ENCODE assay signal across 11 cellular contexts in genomic region chr2:175837046-175837445, GRCh38.
A peak's percentile ranks its signal among the peaks of the same experiment; 100 is the strongest.
DNase-seq lines count a peak whose midpoint lies in the region; ATAC-seq and TF ChIP-seq lines count a peak whose summit lies in the region.
"Had no signal": no experiment of that assay in that cellular context is flagged by ENCODE, and none has a peak within 500 bp of the region (broad histone marks: within the 10 kb centered on the region; RNA-seq: fewer than 3 reads in every experiment).

No MANE protein-coding gene starts in this region.

- H3K4me1 ChIP-seq in HEK293 (ENCODE audit: control insufficient read depth, insufficient read depth, low read length) (0 out of 2 replicates have a peak, but pooled peaks cover 3% of the 10 kb centered on the region), adipocyte (ENCODE audit: control insufficient read depth, insufficient read depth, low read length) (peaks cover 28% of the 10 kb centered on the region), stomach smooth muscle (ENCODE audit: control insufficient read depth, insufficient read depth, low read length) (peaks cover 4% of the 10 kb centered on the region)

- CTCF ChIA-PET in HEK293 (lab: Yijun Ruan, JAX) = interaction anchor here (0.6 kb wide), 1 partner anchor 676 kb away, joined by 3 read pairs; no protein-coding TSS in a partner anchor

- H3K27ac ChIP-seq in HEK293 (ENCODE audit: extremely low read depth, low read depth, low read length) (no peak overlapping the region), stomach smooth muscle (ENCODE audit: low read length) (peak overlapping the region; percentile 25)
- H3K27ac ChIP-seq: WERI-Rb-1 had no signal

- H3K9me3 ChIP-seq in HEK293 (ENCODE audit: control insufficient read depth, insufficient read depth, low read depth, low read length) = no peaks in the 10 kb centered on the region
- no peaks in the 10 kb centered on the region for H3K9me3 ChIP-seq in adipocyte (ENCODE audit: control insufficient read depth, low read length)
- H3K9me3 ChIP-seq in stomach smooth muscle (ENCODE audit: control insufficient read depth in 2 of 2, low read length in 2 of 2) = no peaks in the 10 kb centered on the region

- DNase-seq in adipocyte (ENCODE audit: low read depth) (peak; percentile 89), glomerular visceral epithelial cell (ENCODE audit: extremely low spot score) (peak; percentile 6), NCI-H446 treated with DMSO at 0.1 percent for 48 hours (lab: John Stamatoyannopoulos, UW) (no peak)
- DNase-seq: activated T-cell treated with anti-CD3 and anti-CD28 coated beads, Interleukin-2, amount 50 U/mL, for 4 hours; cerebellar nuclear complex; NCI-H187; WERI-Rb-1 had no signal

- H3K27me3 ChIP-seq in adipocyte (replicated peaks; ENCODE audit: control insufficient read depth, insufficient read depth, low read length) (no peaks in the 10 kb centered on the region), stomach smooth muscle (ENCODE audit: control insufficient read depth in 1 of 2, insufficient read depth in 2 of 2, low read length in 2 of 2) (no peaks in the 10 kb centered on the region)

- no peak for TF ChIP-seq CTCF in HEK293 (tag by site-specific recombination; IDR thresholded peaks at IDR 0.05)

- H3K4me3 ChIP-seq in HEK293 (ENCODE audit: low read depth, low read length) (no peak overlapping the region), adipocyte (ENCODE audit: low read length) (peak overlapping the region; percentile 2), stomach smooth muscle (ENCODE audit: low read length in 2 of 2) (peak overlapping the region in 1 of 2 donors; percentile 16)

- H3K36me3 ChIP-seq in HEK293 (ENCODE audit: control insufficient read depth in 2 of 2, insufficient read depth in 1 of 2, low read length in 2 of 2) (no peaks in the 10 kb centered on the region), adipocyte (ENCODE audit: control insufficient read depth, insufficient read depth, low read length, severe bottlenecking) (no peaks in the 10 kb centered on the region), stomach smooth muscle (ENCODE audit: control insufficient read depth in 2 of 2, insufficient read depth in 2 of 2, low read length in 2 of 2) (no peaks in the 10 kb centered on the region)
- H3K36me3 ChIP-seq: WERI-Rb-1 had no signal

- POLR2A ChIA-PET in HEK293 (lab: Yijun Ruan, JAX) = no interaction called here

- H3K9ac ChIP-seq in adipocyte (ENCODE audit: low read length) (peak overlapping the region; percentile 70), stomach smooth muscle (ENCODE audit: low read length in 2 of 2) (no peak overlapping the region)

- ATAC-seq in HG03460 (IDR thresholded peaks at IDR 0.05; ENCODE audit: unreplicated experiment) = no peak
- no peak for ATAC-seq in HG03159 (IDR thresholded peaks at IDR 0.05; ENCODE audit: unreplicated experiment)
- ATAC-seq: activated T-cell treated with anti-CD3 and anti-CD28 coated beads, Interleukin-2, amount 50 U/mL, for 4 hours had no signal

TF ChIP-seq in HEK293, 187 proteins besides CTCF, POLR2A, EP300 and RAD21:
- TF ChIP-seq ZSCAN30 (tag by site-specific recombination; IDR thresholded peaks at IDR 0.05) (no peak), ZNF335 (tag by site-specific recombination; conservative IDR thresholded peaks at IDR 0.05) (0 out of 2 replicates have a peak, but pooled peaks have one; percentile 22), ZNF645 (tag by site-specific recombination; IDR thresholded peaks at IDR 0.05) (no peak), ZNF23 (tag by site-specific recombination; IDR thresholded peaks at IDR 0.05; ENCODE audit: borderline replicate concordance) (no peak)
